ENCODE assay signal across 23 cellular contexts in the genomic region with DNA sequence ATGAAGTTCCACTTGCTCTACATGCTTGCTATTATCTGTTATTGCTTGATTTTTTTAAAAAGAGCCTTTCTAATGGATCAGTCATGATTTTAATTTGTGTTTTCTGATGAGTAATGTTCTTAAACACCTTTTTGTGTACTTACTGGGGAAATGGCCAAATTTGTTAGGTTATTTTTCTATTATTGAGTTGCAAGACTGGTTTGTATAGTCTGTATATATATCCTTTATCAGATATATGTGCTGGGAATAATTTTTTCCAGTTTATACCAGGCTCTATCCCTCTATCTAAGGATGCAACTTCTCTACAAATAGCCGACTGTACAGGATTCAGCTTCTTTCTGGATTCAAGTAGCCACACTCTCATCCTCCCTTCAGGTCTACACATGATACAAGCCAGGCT.
"Had no signal": no experiment of that assay in that cellular context is flagged by ENCODE, and none has a peak within 500 bp of the region (broad histone marks: within the 10 kb centered on the region; RNA-seq: fewer than 3 reads in every experiment).

No MANE protein-coding gene starts in this region.

- H3K36me3 Mint-ChIP-seq: immature natural killer cell; mesothelial cell of epicardium; naive B cell; neural progenitor cell; stimulated activated naive B cell treated with anti-CD40 and anti-IgM and Interleukin-4, amounts not matched to agents 10 μg/mL and 1 μg/mL and 100 μg/mL, for 72 hours had no signal

- H3K4me2 ChIP-seq: neural progenitor cell had no signal

- H3K4me3 ChIP-seq: lung, mucosa of descending colon, neural progenitor cell, psoas muscle, sigmoid colon, transverse colon, upper lobe of right lung, uterus had no signal

- H3K27ac ChIP-seq: neural progenitor cell, psoas muscle, sigmoid colon, transverse colon, upper lobe of right lung, uterus had no signal

- H3K4me1 ChIP-seq: neural progenitor cell, psoas muscle, transverse colon, upper lobe of right lung, uterus had no signal

- H3K27me3 ChIP-seq: neural progenitor cell, sigmoid colon, upper lobe of right lung, uterus had no signal

- H3K36me3 ChIP-seq: neural progenitor cell, sigmoid colon, transverse colon, upper lobe of right lung, uterus had no signal

- H3K4me3 Mint-ChIP-seq: effector memory CD8-positive, alpha-beta T cell; immature natural killer cell; mesothelial cell of epicardium; naive B cell; nephron; neural progenitor cell; stimulated activated naive B cell treated with anti-CD40 and anti-IgM and Interleukin-4, amounts not matched to agents 10 μg/mL and 1 μg/mL and 100 μg/mL, for 72 hours; stimulated activated naive CD8-positive, alpha-beta T cell treated with anti-CD3 and anti-CD28 coated beads, Interleukin-15, Interleukin-2, amounts not matched to agents 100 ng/mL and 50 ng/mL, for 24 hours had no signal

- H3K4me1 Mint-ChIP-seq: immature natural killer cell, mesothelial cell of epicardium, naive B cell, nephron, neural progenitor cell had no signal

- ATAC-seq: effector memory CD8-positive, alpha-beta T cell; psoas muscle; stimulated activated naive B cell treated with anti-CD40 and anti-IgM and Interleukin-4, amounts not matched to agents 10 μg/mL and 1 μg/mL and 100 μg/mL, for 72 hours had no signal

- H3K9me3 ChIP-seq: mucosa of descending colon, psoas muscle, sigmoid colon, transverse colon, upper lobe of right lung, uterus had no signal

- DNase-seq: cortex of kidney; effector memory CD8-positive, alpha-beta T cell; hypothalamus; immature natural killer cell; islet precursor cell; left ventricle myocardium superior; mesenchymal stem cell; mucosa of descending colon; naive B cell; posterior cingulate gyrus; psoas muscle; right cardiac atrium; sigmoid colon; stimulated activated CD4-positive, alpha-beta T cell treated with anti-CD3 and anti-CD28 coated beads, Interleukin-4, amount 100 ng/mL, for 4 hours; stimulated activated naive B cell treated with anti-CD40 and anti-IgM and Interleukin-4, amounts not matched to agents 10 μg/mL and 1 μg/mL and 100 μg/mL, for 72 hours; transverse colon; upper lobe of right lung; uterus had no signal

- H3K27ac Mint-ChIP-seq: effector memory CD8-positive, alpha-beta T cell; immature natural killer cell; mesothelial cell of epicardium; naive B cell; nephron; neural progenitor cell; stimulated activated naive B cell treated with anti-CD40 and anti-IgM and Interleukin-4, amounts not matched to agents 10 μg/mL and 1 μg/mL and 100 μg/mL, for 72 hours; stimulated activated naive CD8-positive, alpha-beta T cell treated with anti-CD3 and anti-CD28 coated beads, Interleukin-15, Interleukin-2, amounts not matched to agents 100 ng/mL and 50 ng/mL, for 24 hours had no signal

- H3K9ac ChIP-seq: neural progenitor cell had no signal
